1 cellular context compared by ENCODE assay signal in the genomic region with DNA sequence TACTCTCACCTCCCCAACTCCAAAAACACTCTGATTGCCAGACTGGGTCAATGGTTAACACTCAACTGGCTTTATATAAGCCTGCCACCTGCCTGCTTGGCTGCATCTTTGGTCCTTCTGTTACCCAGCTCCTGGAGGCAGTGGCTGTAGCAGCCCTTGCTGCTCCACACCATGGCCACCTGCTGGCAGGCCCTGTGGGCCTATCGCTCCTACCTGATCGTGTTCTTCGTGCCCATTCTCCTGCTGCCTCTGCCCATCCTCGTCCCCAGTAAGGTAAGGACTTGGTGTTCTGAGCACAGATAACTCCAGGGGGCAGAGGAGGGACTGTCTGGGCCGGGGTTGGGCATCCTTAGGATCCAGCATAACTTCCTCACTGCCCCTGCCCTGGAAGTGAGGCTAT.
TF ChIP-seq lines count a peak whose summit lies in the region.

A gene with protein sequence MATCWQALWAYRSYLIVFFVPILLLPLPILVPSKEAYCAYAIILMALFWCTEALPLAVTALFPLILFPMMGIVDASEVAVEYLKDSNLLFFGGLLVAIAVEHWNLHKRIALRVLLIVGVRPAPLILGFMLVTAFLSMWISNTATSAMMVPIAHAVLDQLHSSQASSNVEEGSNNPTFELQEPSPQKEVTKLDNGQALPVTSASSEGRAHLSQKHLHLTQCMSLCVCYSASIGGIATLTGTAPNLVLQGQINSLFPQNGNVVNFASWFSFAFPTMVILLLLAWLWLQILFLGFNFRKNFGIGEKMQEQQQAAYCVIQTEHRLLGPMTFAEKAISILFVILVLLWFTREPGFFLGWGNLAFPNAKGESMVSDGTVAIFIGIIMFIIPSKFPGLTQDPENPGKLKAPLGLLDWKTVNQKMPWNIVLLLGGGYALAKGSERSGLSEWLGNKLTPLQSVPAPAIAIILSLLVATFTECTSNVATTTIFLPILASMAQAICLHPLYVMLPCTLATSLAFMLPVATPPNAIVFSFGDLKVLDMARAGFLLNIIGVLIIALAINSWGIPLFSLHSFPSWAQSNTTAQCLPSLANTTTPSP (plus strand): TSS at position 103 of the 400 bp plus-strand sequence. CDS start 69 bp downstream, at position 172.

TF ChIP-seq in SK-N-SH, 30 proteins besides CTCF, POLR2A, EP300 and RAD21 (continued from another document):
- TF ChIP-seq, protein P1, sequence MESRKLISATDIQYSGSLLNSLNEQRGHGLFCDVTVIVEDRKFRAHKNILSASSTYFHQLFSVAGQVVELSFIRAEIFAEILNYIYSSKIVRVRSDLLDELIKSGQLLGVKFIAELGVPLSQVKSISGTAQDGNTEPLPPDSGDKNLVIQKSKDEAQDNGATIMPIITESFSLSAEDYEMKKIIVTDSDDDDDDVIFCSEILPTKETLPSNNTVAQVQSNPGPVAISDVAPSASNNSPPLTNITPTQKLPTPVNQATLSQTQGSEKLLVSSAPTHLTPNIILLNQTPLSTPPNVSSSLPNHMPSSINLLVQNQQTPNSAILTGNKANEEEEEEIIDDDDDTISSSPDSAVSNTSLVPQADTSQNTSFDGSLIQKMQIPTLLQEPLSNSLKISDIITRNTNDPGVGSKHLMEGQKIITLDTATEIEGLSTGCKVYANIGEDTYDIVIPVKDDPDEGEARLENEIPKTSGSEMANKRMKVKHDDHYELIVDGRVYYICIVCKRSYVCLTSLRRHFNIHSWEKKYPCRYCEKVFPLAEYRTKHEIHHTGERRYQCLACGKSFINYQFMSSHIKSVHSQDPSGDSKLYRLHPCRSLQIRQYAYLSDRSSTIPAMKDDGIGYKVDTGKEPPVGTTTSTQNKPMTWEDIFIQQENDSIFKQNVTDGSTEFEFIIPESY (IDR thresholded peaks at IDR 0.05; ENCODE audit: borderline replicate concordance, low read depth): no peak
- TF ChIP-seq, protein P2, sequence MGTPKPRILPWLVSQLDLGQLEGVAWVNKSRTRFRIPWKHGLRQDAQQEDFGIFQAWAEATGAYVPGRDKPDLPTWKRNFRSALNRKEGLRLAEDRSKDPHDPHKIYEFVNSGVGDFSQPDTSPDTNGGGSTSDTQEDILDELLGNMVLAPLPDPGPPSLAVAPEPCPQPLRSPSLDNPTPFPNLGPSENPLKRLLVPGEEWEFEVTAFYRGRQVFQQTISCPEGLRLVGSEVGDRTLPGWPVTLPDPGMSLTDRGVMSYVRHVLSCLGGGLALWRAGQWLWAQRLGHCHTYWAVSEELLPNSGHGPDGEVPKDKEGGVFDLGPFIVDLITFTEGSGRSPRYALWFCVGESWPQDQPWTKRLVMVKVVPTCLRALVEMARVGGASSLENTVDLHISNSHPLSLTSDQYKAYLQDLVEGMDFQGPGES (IDR thresholded peaks at IDR 0.05; ENCODE audit: low read depth, low read length): no peak
- TF ChIP-seq, protein P3, sequence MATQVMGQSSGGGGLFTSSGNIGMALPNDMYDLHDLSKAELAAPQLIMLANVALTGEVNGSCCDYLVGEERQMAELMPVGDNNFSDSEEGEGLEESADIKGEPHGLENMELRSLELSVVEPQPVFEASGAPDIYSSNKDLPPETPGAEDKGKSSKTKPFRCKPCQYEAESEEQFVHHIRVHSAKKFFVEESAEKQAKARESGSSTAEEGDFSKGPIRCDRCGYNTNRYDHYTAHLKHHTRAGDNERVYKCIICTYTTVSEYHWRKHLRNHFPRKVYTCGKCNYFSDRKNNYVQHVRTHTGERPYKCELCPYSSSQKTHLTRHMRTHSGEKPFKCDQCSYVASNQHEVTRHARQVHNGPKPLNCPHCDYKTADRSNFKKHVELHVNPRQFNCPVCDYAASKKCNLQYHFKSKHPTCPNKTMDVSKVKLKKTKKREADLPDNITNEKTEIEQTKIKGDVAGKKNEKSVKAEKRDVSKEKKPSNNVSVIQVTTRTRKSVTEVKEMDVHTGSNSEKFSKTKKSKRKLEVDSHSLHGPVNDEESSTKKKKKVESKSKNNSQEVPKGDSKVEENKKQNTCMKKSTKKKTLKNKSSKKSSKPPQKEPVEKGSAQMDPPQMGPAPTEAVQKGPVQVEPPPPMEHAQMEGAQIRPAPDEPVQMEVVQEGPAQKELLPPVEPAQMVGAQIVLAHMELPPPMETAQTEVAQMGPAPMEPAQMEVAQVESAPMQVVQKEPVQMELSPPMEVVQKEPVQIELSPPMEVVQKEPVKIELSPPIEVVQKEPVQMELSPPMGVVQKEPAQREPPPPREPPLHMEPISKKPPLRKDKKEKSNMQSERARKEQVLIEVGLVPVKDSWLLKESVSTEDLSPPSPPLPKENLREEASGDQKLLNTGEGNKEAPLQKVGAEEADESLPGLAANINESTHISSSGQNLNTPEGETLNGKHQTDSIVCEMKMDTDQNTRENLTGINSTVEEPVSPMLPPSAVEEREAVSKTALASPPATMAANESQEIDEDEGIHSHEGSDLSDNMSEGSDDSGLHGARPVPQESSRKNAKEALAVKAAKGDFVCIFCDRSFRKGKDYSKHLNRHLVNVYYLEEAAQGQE (IDR thresholded peaks at IDR 0.05; ENCODE audit: low read depth, low read length): no peak
- no peak for TF ChIP-seq RXRA (IDR thresholded peaks at IDR 0.05; ENCODE audit: borderline replicate concordance, low read depth)
